19 cellular contexts compared by ENCODE assay signal in genomic region chr3:64122476-64122875, GRCh38.
"Had no signal": no experiment of that assay in that cellular context is flagged by ENCODE, and none has a peak within 500 bp of the region (broad histone marks: within the 10 kb centered on the region; RNA-seq: fewer than 3 reads in every experiment).

No MANE protein-coding gene starts in this region.

- H3K27ac Mint-ChIP-seq: activated CD4-positive, alpha-beta memory T cell treated with anti-CD3 and anti-CD28 coated beads for 36 hours; activated CD4-positive, alpha-beta T cell treated with anti-CD3 and anti-CD28 coated beads for 36 hours; activated naive CD8-positive, alpha-beta T cell treated with anti-CD3 and anti-CD28 coated beads for 36 hours; activated T-helper 17 cell treated with anti-CD3 and anti-CD28 coated beads, Interleukin-2, amount 50 U/mL, for 72 hours; immature natural killer cell; natural killer cell; stimulated activated naive B cell treated with anti-CD40 and anti-IgM and Interleukin-4, amounts not matched to agents 10 μg/mL and 1 μg/mL and 100 μg/mL, for 72 hours had no signal

- H3K4me3 Mint-ChIP-seq: activated CD4-positive, alpha-beta memory T cell treated with anti-CD3 and anti-CD28 coated beads for 36 hours; activated CD4-positive, alpha-beta T cell treated with anti-CD3 and anti-CD28 coated beads for 36 hours; activated naive CD8-positive, alpha-beta T cell treated with anti-CD3 and anti-CD28 coated beads for 36 hours; activated T-helper 17 cell treated with anti-CD3 and anti-CD28 coated beads, Interleukin-2, amount 50 U/mL, for 72 hours; immature natural killer cell; natural killer cell; stimulated activated naive B cell treated with anti-CD40 and anti-IgM and Interleukin-4, amounts not matched to agents 10 μg/mL and 1 μg/mL and 100 μg/mL, for 72 hours had no signal

- H3K27me3 ChIP-seq: body of pancreas, gastrocnemius medialis, ovary, spleen, tibial artery had no signal

- H3K4me3 ChIP-seq: body of pancreas, coronary artery, gastrocnemius medialis, lower lobe of right lung, ovary, spleen, tibial artery had no signal

- H3K27ac ChIP-seq: body of pancreas, coronary artery, gastrocnemius medialis, lower lobe of right lung, ovary, spleen, tibial artery had no signal

- H3K9me3 Mint-ChIP-seq: activated naive CD8-positive, alpha-beta T cell treated with anti-CD3 and anti-CD28 coated beads for 36 hours; activated T-helper 17 cell treated with anti-CD3 and anti-CD28 coated beads, Interleukin-2, amount 50 U/mL, for 72 hours had no signal

- ATAC-seq: activated CD4-positive, alpha-beta T cell treated with anti-CD3 and anti-CD28 coated beads for 36 hours; activated T-helper 17 cell treated with anti-CD3 and anti-CD28 coated beads, Interleukin-2, amount 50 U/mL, for 72 hours; gastrocnemius medialis; lower lobe of right lung; natural killer cell; stimulated activated naive B cell treated with anti-CD40 and anti-IgM and Interleukin-4, amounts not matched to agents 10 μg/mL and 1 μg/mL and 100 μg/mL, for 72 hours had no signal

- H3K36me3 Mint-ChIP-seq: activated CD4-positive, alpha-beta memory T cell treated with anti-CD3 and anti-CD28 coated beads for 36 hours; activated naive CD8-positive, alpha-beta T cell treated with anti-CD3 and anti-CD28 coated beads for 36 hours; immature natural killer cell; natural killer cell; stimulated activated naive B cell treated with anti-CD40 and anti-IgM and Interleukin-4, amounts not matched to agents 10 μg/mL and 1 μg/mL and 100 μg/mL, for 72 hours had no signal

- DNase-seq: activated CD4-positive, alpha-beta memory T cell treated with anti-CD3 and anti-CD28 coated beads for 36 hours; activated CD4-positive, alpha-beta T cell treated with anti-CD3 and anti-CD28 coated beads for 36 hours; activated naive CD4-positive, alpha-beta T cell; activated naive CD8-positive, alpha-beta T cell treated with anti-CD3 and anti-CD28 coated beads for 36 hours; amygdala; body of pancreas; central memory CD4-positive, alpha-beta T cell; erythroblast; gastrocnemius medialis; immature natural killer cell; lower lobe of right lung; natural killer cell; ovary; spleen; stimulated activated CD4-positive, alpha-beta T cell treated with anti-CD3 and anti-CD28 coated beads, Interleukin-4, amount 100 ng/mL, for 4 hours; stimulated activated naive B cell treated with anti-CD40 and anti-IgM and Interleukin-4, amounts not matched to agents 10 μg/mL and 1 μg/mL and 100 μg/mL, for 72 hours; tibial artery had no signal

- H3K4me1 Mint-ChIP-seq: activated CD4-positive, alpha-beta T cell treated with anti-CD3 and anti-CD28 coated beads for 36 hours; activated naive CD8-positive, alpha-beta T cell treated with anti-CD3 and anti-CD28 coated beads for 36 hours; activated T-helper 17 cell treated with anti-CD3 and anti-CD28 coated beads, Interleukin-2, amount 50 U/mL, for 72 hours; immature natural killer cell; natural killer cell; stimulated activated naive B cell treated with anti-CD40 and anti-IgM and Interleukin-4, amounts not matched to agents 10 μg/mL and 1 μg/mL and 100 μg/mL, for 72 hours had no signal

- H3K4me1 ChIP-seq: gastrocnemius medialis had no signal

- H3K9me3 ChIP-seq: body of pancreas, gastrocnemius medialis, lower lobe of right lung, ovary, spleen, tibial artery had no signal

- H3K36me3 ChIP-seq: gastrocnemius medialis, ovary, spleen had no signal
